ENCODE assay signal across 14 cellular contexts in the genomic region with DNA sequence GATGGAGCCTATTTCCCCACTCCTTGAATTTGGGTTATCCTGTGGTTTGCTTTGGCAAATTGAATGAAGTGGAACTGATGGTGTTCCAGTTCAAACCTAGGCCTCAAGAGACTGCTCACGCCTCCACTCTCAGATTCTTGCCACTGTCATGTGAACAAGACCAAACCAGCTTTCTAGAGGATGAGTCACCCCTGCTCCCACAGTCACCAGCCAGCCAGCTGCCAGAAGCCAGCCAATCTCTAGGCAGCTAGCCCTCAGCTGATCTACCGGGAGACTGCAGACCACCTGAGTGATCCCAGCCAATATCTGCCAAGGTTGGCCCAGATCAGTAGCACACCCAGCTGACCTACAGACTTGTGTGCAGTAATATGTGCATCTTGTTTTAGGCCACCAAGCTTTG.
A peak's percentile ranks its signal among the peaks of the same experiment; 100 is the strongest.
DNase-seq lines count a peak whose midpoint lies in the region; ATAC-seq and TF ChIP-seq lines count a peak whose summit lies in the region.
"Had no signal": no experiment of that assay in that cellular context is flagged by ENCODE, and none has a peak within 500 bp of the region (broad histone marks: within the 10 kb centered on the region; RNA-seq: fewer than 3 reads in every experiment).

No MANE protein-coding gene starts in this region.

- H3K4me2 ChIP-seq in PC-3 (ENCODE audit: low read length) (no peak overlapping the region), PC-9 (no peak overlapping the region)

- no peak overlapping the region for H3K27ac ChIP-seq in PC-3 (ENCODE audit: low read length)
- H3K27ac ChIP-seq in right lobe of liver = no peak overlapping the region
- H3K27ac ChIP-seq in PC-9 = no peak overlapping the region

- no peaks in the 10 kb centered on the region for H4K20me1 ChIP-seq in PC-3 (ENCODE audit: low read length)
- H4K20me1 ChIP-seq in PC-9 (ENCODE audit: insufficient read depth) = no peaks in the 10 kb centered on the region

- POLR2A ChIA-PET in PC-3 (lab: Charles Lee; ENCODE audit: unreplicated experiment) = no interaction called here
- POLR2A ChIA-PET in PC-9 (lab: Charles Lee; ENCODE audit: unreplicated experiment) = no interaction called here

- H3K9me2 ChIP-seq in PC-3 (replicated peaks; ENCODE audit: low read length) = no peaks in the 10 kb centered on the region
- H3K9me2 ChIP-seq in PC-9 (ENCODE audit: insufficient read depth) = no peaks in the 10 kb centered on the region; the same call in 1 of the 2 replicates

- TF ChIP-seq POLR2A in right lobe of liver (IDR thresholded peaks at IDR 0.05) = no peak

- H3K4me1 ChIP-seq in PC-3 (ENCODE audit: insufficient read depth, low read length) (no peaks in the 10 kb centered on the region), right lobe of liver (no peaks in the 10 kb centered on the region), PC-9 (replicated peaks; ENCODE audit: insufficient read depth) (no peaks in the 10 kb centered on the region)

- H3F3A ChIP-seq in PC-3 (ENCODE audit: low read length, unreplicated experiment) (no peaks in the 10 kb centered on the region), PC-9 (ENCODE audit: insufficient read depth, low read depth) (no peaks in the 10 kb centered on the region)

- CTCF ChIA-PET in PC-3 (lab: Charles Lee) = no interaction called here
- CTCF ChIA-PET in PC-9 (lab: Charles Lee) = no interaction called here

- H3K27me3 ChIP-seq in PC-3 (ENCODE audit: low read length) (0 out of 2 replicates have a peak, but pooled peaks cover 5% of the 10 kb centered on the region), right lobe of liver (no peaks in the 10 kb centered on the region), PC-9 (ENCODE audit: insufficient read depth, low read depth) (no peaks in the 10 kb centered on the region)

- peak; percentile 76 for ATAC-seq in GM21360 (IDR thresholded peaks at IDR 0.05; ENCODE audit: unreplicated experiment)
- no peak for ATAC-seq in PC-3
- no peak for ATAC-seq in right lobe of liver
- ATAC-seq in left ventricle myocardium superior = no peak
- ATAC-seq in GM19463 (IDR thresholded peaks at IDR 0.05; ENCODE audit: unreplicated experiment) = no peak
- ATAC-seq: effector memory CD8-positive, alpha-beta T cell; naive thymus-derived CD8-positive, alpha-beta T cell; Panc1 had no signal

- H3K79me2 ChIP-seq in PC-3 (ENCODE audit: low read length) (no peaks in the 10 kb centered on the region), PC-9 (ENCODE audit: low read depth) (no peaks in the 10 kb centered on the region)

- H3K9me3 ChIP-seq in PC-3 (ENCODE audit: low read length) = no peaks in the 10 kb centered on the region
- no peaks in the 10 kb centered on the region for H3K9me3 ChIP-seq in right lobe of liver
- no peaks in the 10 kb centered on the region for H3K9me3 ChIP-seq in PC-9 (ENCODE audit: insufficient read depth, low read depth)

- intact Hi-C loops in PC-3 (cut with micrococcal nuclease) = no loop called here
- intact Hi-C loops in right lobe of liver (cut with DNase I) = no loop called here
- intact Hi-C loops in PC-9 (cut with micrococcal nuclease; ENCODE audit: unreplicated experiment) = no loop called here
- intact Hi-C loops in left ventricle myocardium superior (cut with micrococcal nuclease) = no loop called here

- H3K36me3 ChIP-seq in PC-3 (ENCODE audit: low read depth, low read length) = no peaks in the 10 kb centered on the region
- no peaks in the 10 kb centered on the region for H3K36me3 ChIP-seq in right lobe of liver
- no peaks in the 10 kb centered on the region for H3K36me3 ChIP-seq in PC-9 (ENCODE audit: low read depth)

- WGBS in right lobe of liver (ENCODE audit: insufficient coverage, low coverage, low lambda C conversion rate, missing lambda C conversion rate) = no CpG with 5 or more reads among the region's 2 CpGs

- H3K4me3 ChIP-seq in PC-3 (ENCODE audit: low read length) (no peak overlapping the region), right lobe of liver (no peak overlapping the region), PC-9 (no peak overlapping the region)

- BruUV-seq in PC-3 (replicated peaks; lab: Mats Ljungman, UMichigan) (no TSS peak), PC-9 (replicated peaks; lab: Mats Ljungman, UMichigan) (no TSS peak)

- H2AFZ ChIP-seq in PC-3 (ENCODE audit: low read length) = no peak overlapping the region
- H2AFZ ChIP-seq in PC-9 = no peak overlapping the region

- TF ChIP-seq CTCF in PC-3 (conservative IDR thresholded peaks at IDR 0.05; ENCODE audit: low read depth, low read length) = no peak
- no peak for TF ChIP-seq CTCF in right lobe of liver (IDR thresholded peaks at IDR 0.05)
- no peak for TF ChIP-seq CTCF in PC-9 (conservative IDR thresholded peaks at IDR 0.05)

- DNase-seq in A172 (ENCODE audit: low spot score) (peak; percentile 3), PC-3 (peak; percentile 32), fibroblast of peridontal ligament (ENCODE audit: extremely low read depth) (peak; percentile 15), right lobe of liver (no peak), PC-9 (no peak), left ventricle myocardium superior (no peak)
- DNase-seq: activated CD4-positive, alpha-beta T cell treated with anti-CD3 and anti-CD28 coated beads for 1 hour; effector memory CD8-positive, alpha-beta T cell; naive thymus-derived CD8-positive, alpha-beta T cell; stimulated activated CD4-positive, alpha-beta T cell treated with anti-CD3 and anti-CD28 coated beads, Interleukin-12 subunit alpha, Interleukin-12 subunit beta, amount 100 ng/mL, for 4 hours; stimulated activated naive CD4-positive, alpha-beta T cell had no signal

- no peak overlapping the region for H3K9ac ChIP-seq in PC-3 (ENCODE audit: low read length)

Comparison
In these comparisons a context has a peak if more than half of its experiments do, and no peak if none do; other contexts are left out.
1. DNase-seq: peak in A172 (single experiment), PC-3 (single experiment) and fibroblast of peridontal ligament (single experiment); none in right lobe of liver (0 of 3), PC-9 (0 of 2) and left ventricle myocardium superior (single experiment).